8 cellular contexts compared by ENCODE assay signal in genomic region chr4:38759077-38759789, GRCh38.
DNase-seq lines count a peak whose midpoint lies in the region; ATAC-seq and TF ChIP-seq lines count a peak whose summit lies in the region.

No MANE protein-coding gene starts in this region.

- no peak overlapping the region for H3K4me3 ChIP-seq in epithelial cell of esophagus (ENCODE audit: low read length)

- peak; percentile 65 for TF ChIP-seq CTCF in epithelial cell of esophagus (IDR thresholded peaks at IDR 0.05; ENCODE audit: insufficient read depth, low read depth, low read length, missing control alignments)

- DNase-seq in NCI-H2081 (lab: John Stamatoyannopoulos, UW), result peak; percentile 10 to 45
- no peak for DNase-seq in NCI-H2081 treated with DMSO at 0.1 percent for 48 hours (lab: John Stamatoyannopoulos, UW)
- DNase-seq in NOMO-1 (lab: John Stamatoyannopoulos, UW; ENCODE audit: unreplicated experiment in 2 of 2), result peak; percentile 26 to 39
- DNase-seq in activated T-cell treated with anti-CD3 and anti-CD28 coated beads for 1 hour (ENCODE audit: low read depth), result peak; percentile 51
- peak; percentile 50 for DNase-seq in epithelial cell of esophagus (ENCODE audit: low read depth)
- DNase-seq in middle frontal gyrus (ENCODE audit: extremely low spot score, low spot score), result peak; percentile 85
- peak; percentile 33 for DNase-seq in stimulated activated CD8-positive, alpha-beta memory T cell treated with anti-CD3 and anti-CD28 coated beads, Interleukin-7, amount 100 ng/mL, for 24 hours (ENCODE audit: low read depth)

- TF ChIP-seq POLR2A in GM18505 (IDR thresholded peaks at IDR 0.05; ENCODE audit: borderline replicate concordance, extremely low read depth, insufficient read depth, insufficient read length), result no peak

- no peak for ATAC-seq in GM18505 (IDR thresholded peaks at IDR 0.05; ENCODE audit: unreplicated experiment)
